12 cellular contexts compared by ENCODE assay signal in genomic region chr11:46351606-46352005, GRCh38. TPM values are rescaled to one million over a fixed set of nuclear protein-coding genes. Genes with fewer than 3 reads are reported as not detected.
DNase-seq lines count a peak whose midpoint lies in the region; TF ChIP-seq lines count a peak whose summit lies in the region.
"Had no signal": no experiment of that assay in that cellular context is flagged by ENCODE, and none has a peak within 500 bp of the region (broad histone marks: within the 10 kb centered on the region; RNA-seq: fewer than 3 reads in every experiment).

No MANE protein-coding gene starts in this region.

- intact Hi-C loops in esophagus squamous epithelium (cut with DNase I) (no loop called here), spleen (cut with DNase I; ENCODE audit: low total_unique reads) (no loop called here)

- H3K4me1 Mint-ChIP-seq in T-helper 1 cell treated with Interleukin-12 subunit alpha and Interleukin-12 subunit beta and Interleukin-4 antibody, amounts not matched to agents 30 μg/mL and 1 μg/mL, for 36 hours (ENCODE audit: low read depth) = peaks cover 59% of the 10 kb centered on the region
- peaks cover 70% of the 10 kb centered on the region for H3K4me1 Mint-ChIP-seq in activated CD4-positive, alpha-beta memory T cell treated with anti-CD3 and anti-CD28 coated beads, Interleukin-2, amount 10 ng/mL, durations not matched to agents 7 days and 5 days

- no peaks in the 10 kb centered on the region for H3K27me3 Mint-ChIP-seq in T-helper 1 cell treated with Interleukin-12 subunit alpha and Interleukin-12 subunit beta and Interleukin-4 antibody, amounts not matched to agents 30 μg/mL and 1 μg/mL, for 36 hours (ENCODE audit: low read depth)
- H3K27me3 Mint-ChIP-seq in activated CD4-positive, alpha-beta memory T cell treated with anti-CD3 and anti-CD28 coated beads, Interleukin-2, amount 10 ng/mL, durations not matched to agents 7 days and 5 days = no peaks in the 10 kb centered on the region

- H3K27ac ChIP-seq in esophagus squamous epithelium = peak overlapping the region in 3 of 4 donors; percentile 24 to 61 (median 42)
- H3K27ac ChIP-seq in spleen = peak overlapping the region; percentile 15 to 92 (median 78)

- TF ChIP-seq CTCF in esophagus squamous epithelium (IDR thresholded peaks at IDR 0.05) = no peak
- TF ChIP-seq CTCF in spleen (IDR thresholded peaks at IDR 0.05 in 8 of 11, conservative IDR thresholded peaks at IDR 0.05 in 3 of 11) = no peak

- POLR2A ChIA-PET in activated CD4-positive, alpha-beta memory T cell treated with anti-CD3 and anti-CD28 coated beads, Interleukin-2, amount 10 ng/mL, durations not matched to agents 7 days and 5 days (lab: Charles Lee) = interaction anchor here (1.3 to 8.8 kb wide), 2 partner anchors 12 to 20 kb away, joined by 4 to 143 read pairs; no protein-coding TSS in a partner anchor

- no peaks in the 10 kb centered on the region for H3K36me3 ChIP-seq in esophagus squamous epithelium
- H3K36me3 ChIP-seq in spleen = peaks cover 0 to 42% (median 7%) of the 10 kb centered on the region in 6 donors

- H3K9me3 ChIP-seq in esophagus squamous epithelium (no peaks in the 10 kb centered on the region), spleen (no peaks in the 10 kb centered on the region)
- H3K9me3 ChIP-seq: SK-N-SH had no signal

- no peaks in the 10 kb centered on the region for H3K9me3 Mint-ChIP-seq in T-helper 1 cell treated with Interleukin-12 subunit alpha and Interleukin-12 subunit beta and Interleukin-4 antibody, amounts not matched to agents 30 μg/mL and 1 μg/mL, for 36 hours
- no peaks in the 10 kb centered on the region for H3K9me3 Mint-ChIP-seq in activated CD4-positive, alpha-beta memory T cell treated with anti-CD3 and anti-CD28 coated beads, Interleukin-2, amount 10 ng/mL, durations not matched to agents 7 days and 5 days

- DNase-seq in T-helper 1 cell (no peak), esophagus squamous epithelium (lab: John Stamatoyannopoulos, UW) (no peak), spleen (no peak), DMS153 treated with DMSO at 0.1 percent for 48 hours (lab: John Stamatoyannopoulos, UW; ENCODE audit: unreplicated experiment) (no peak), 8988T (no peak)
- no peak for DNase-seq in activated CD4-positive, alpha-beta memory T cell treated with anti-CD3 and anti-CD28 coated beads, Interleukin-2, amount 10 ng/mL, durations not matched to agents 7 days and 5 days
- DNase-seq in stimulated activated CD4-positive, alpha-beta T cell treated with anti-CD3 and anti-CD28 coated beads, Interleukin-4, amount 100 ng/mL, for 24 hours = no peak
- DNase-seq: foreskin melanocyte had no signal

- 52 to 63% methylated on average over 4 of the region's 5 CpGs for WGBS in esophagus squamous epithelium, 2 donors
- 62 to 89% (median 71%) methylated on average over 5 of the region's 5 CpGs for WGBS in spleen, 5 donors

- CTCF ChIA-PET in activated CD4-positive, alpha-beta memory T cell treated with anti-CD3 and anti-CD28 coated beads, Interleukin-2, amount 10 ng/mL, durations not matched to agents 7 days and 5 days (lab: Charles Lee) = interaction anchor here (0.5 to 10.7 kb wide), 20 partner anchors 9 to 422 kb away, joined by 3 to 210 read pairs (median 5); no protein-coding TSS in a partner anchor

- H3K4me3 ChIP-seq in esophagus squamous epithelium (peak overlapping the region in 1 of 4 donors; percentile 51), spleen (peak overlapping the region in 3 of 8 donors; percentile 25 to 65 (median 28))

- peaks cover 58 to 93% (median 61%) of the 10 kb centered on the region in 3 donors for H3K4me1 ChIP-seq in esophagus squamous epithelium
- H3K4me1 ChIP-seq in spleen = peaks cover 38 to 95% (median 79%) of the 10 kb centered on the region in 6 donors

- no peak overlapping the region for H3K27ac Mint-ChIP-seq in T-helper 1 cell treated with Interleukin-12 subunit alpha and Interleukin-12 subunit beta and Interleukin-4 antibody, amounts not matched to agents 30 μg/mL and 1 μg/mL, for 36 hours
- H3K27ac Mint-ChIP-seq in activated CD4-positive, alpha-beta memory T cell treated with anti-CD3 and anti-CD28 coated beads, Interleukin-2, amount 10 ng/mL, durations not matched to agents 7 days and 5 days = peak overlapping the region; percentile 67

- H3K4me3 Mint-ChIP-seq in T-helper 1 cell treated with Interleukin-12 subunit alpha and Interleukin-12 subunit beta and Interleukin-4 antibody, amounts not matched to agents 30 μg/mL and 1 μg/mL, for 36 hours = peak overlapping the region; percentile 81
- peak overlapping the region; percentile 74 for H3K4me3 Mint-ChIP-seq in activated CD4-positive, alpha-beta memory T cell treated with anti-CD3 and anti-CD28 coated beads, Interleukin-2, amount 10 ng/mL, durations not matched to agents 7 days and 5 days

- TF ChIP-seq POLR2A in esophagus squamous epithelium (IDR thresholded peaks at IDR 0.05) (no peak), spleen (IDR thresholded peaks at IDR 0.05) (no peak)

- H3K36me3 Mint-ChIP-seq in T-helper 1 cell treated with Interleukin-12 subunit alpha and Interleukin-12 subunit beta and Interleukin-4 antibody, amounts not matched to agents 30 μg/mL and 1 μg/mL, for 36 hours (ENCODE audit: low read depth) = peaks cover 19% of the 10 kb centered on the region
- peaks cover 50% of the 10 kb centered on the region for H3K36me3 Mint-ChIP-seq in activated CD4-positive, alpha-beta memory T cell treated with anti-CD3 and anti-CD28 coated beads, Interleukin-2, amount 10 ng/mL, durations not matched to agents 7 days and 5 days (ENCODE audit: low read depth)

- no peaks in the 10 kb centered on the region for H3K27me3 ChIP-seq in esophagus squamous epithelium
- no peaks in the 10 kb centered on the region for H3K27me3 ChIP-seq in spleen (replicated peaks in 1 of 7)

RNA-seq across cellular contexts. Expression of gene DGKZ, which starts 4.3 kb away (rescaled TPM):
- total RNA-seq in activated CD4-positive, alpha-beta memory T cell treated with anti-CD3 and anti-CD28 coated beads, Interleukin-2, amount 10 ng/mL, durations not matched to agents 7 days and 5 days = 100 to 1,000 TPM; 141 to 143 TPM
- 10 to 100 TPM; 38.5 to 53.1 (median 45.7) TPM for total RNA-seq in esophagus squamous epithelium
- 100 to 1,000 TPM in 5 of 7 donors, 10 to 100 TPM in 2; 86.0 to 136 (median 106) TPM for total RNA-seq in spleen
- polyA plus RNA-seq in spleen = 10 to 100 TPM; 44.2 to 89.0 (median 60.9) TPM

RNA-seq across cellular contexts. Expression of gene MDK, which starts 29.9 kb away (rescaled TPM):
- 1 to 10 TPM; 3.5 to 4.1 TPM for total RNA-seq in activated CD4-positive, alpha-beta memory T cell treated with anti-CD3 and anti-CD28 coated beads, Interleukin-2, amount 10 ng/mL, durations not matched to agents 7 days and 5 days
- total RNA-seq in esophagus squamous epithelium (10 to 100 TPM in 3 of 4 donors, 1 to 10 TPM in 1; 5.4 to 62.6 (median 22.5) TPM), spleen (10 to 100 TPM; 22.6 to 52.8 (median 36.8) TPM)
- polyA plus RNA-seq in spleen = 10 to 100 TPM; 16.2 to 26.6 (median 22.3) TPM

RNA-seq across cellular contexts. Expression of gene CHRM4, which starts 40.0 kb away (rescaled TPM):
- under 1 TPM; 0.30 to 0.38 TPM for total RNA-seq in activated CD4-positive, alpha-beta memory T cell treated with anti-CD3 and anti-CD28 coated beads, Interleukin-2, amount 10 ng/mL, durations not matched to agents 7 days and 5 days
- total RNA-seq in esophagus squamous epithelium = not detected
- total RNA-seq in spleen = 10 to 100 TPM in 3 of 7 donors, 1 to 10 TPM in 4; 2.3 to 34.1 (median 8.5) TPM
- 1 to 10 TPM in 1 of 3 donors, under 1 TPM in 2; 0.06 to 2.0 (median 0.20) TPM for polyA plus RNA-seq in spleen
- total RNA-seq: activated CD8-positive, alpha-beta memory T cell treated with anti-CD3 and anti-CD28 coated beads for 36 hours; Daoy had no signal
